ENCODE assay signal across 8 cellular contexts in genomic region chr18:59272971-59273935, GRCh38. TPM values are rescaled to one million over a fixed set of nuclear protein-coding genes. Genes with fewer than 3 reads are reported as not detected.
DNase-seq lines count a peak whose midpoint lies in the region; ATAC-seq, FAIRE-seq and TF ChIP-seq lines count a peak whose summit lies in the region.

RAX (minus strand) TSS chr18:59273454; CDS start chr18:59273206, 248 bp downstream.

- H4K20me1 ChIP-seq in fibroblast of lung (ENCODE audit: control insufficient read depth, extremely low read depth, insufficient read depth, low read length), result no peaks in the 10 kb centered on the region

- FAIRE-seq in GM12892 (lab: Jason Lieb, UNC), result no peak

- DNase-seq in activated CD8-positive, alpha-beta memory T cell treated with anti-CD3 and anti-CD28 coated beads, Interleukin-2, amount 10 ng/mL, durations not matched to agents 7 days and 5 days, result no peak
- no peak for DNase-seq in activated CD8-positive, alpha-beta memory T cell treated with anti-CD3 and anti-CD28 coated beads, Interleukin-2, amount 50 U/mL, for 4 hours
- peak; percentile 35 for DNase-seq in RWPE1 (ENCODE audit: low spot score)
- DNase-seq in fibroblast of lung (ENCODE audit: low read depth in 2 of 2), result no peak
- no peak for DNase-seq in GM12892 (ENCODE audit: insufficient read length)
- no peak for DNase-seq in SHP77 (lab: John Stamatoyannopoulos, UW)
- DNase-seq in NOMO-1 treated with DMSO at 0.1 percent for 48 hours (lab: John Stamatoyannopoulos, UW; ENCODE audit: unreplicated experiment), result no peak

- no peak for TF ChIP-seq POLR2A in GM12892 (IDR thresholded peaks at IDR 0.05; ENCODE audit: low read depth, low read length)

- H3K4me3 ChIP-seq in fibroblast of lung (replicated peaks in 1 of 4; ENCODE audit: control extremely low read depth in 1 of 4, insufficient read depth in 1 of 4, low read depth in 3 of 4, low read length in 4 of 4), result peak within 1 kb of the TSS in 2 of 4 experiments; percentile 16 to 28
- H3K4me3 ChIP-seq in parathyroid adenoma (ENCODE audit: low read depth, low read length), result peak within 1 kb of the TSS; percentile 24

- peaks cover 3% of the 10 kb centered on the region for H3K36me3 Mint-ChIP-seq in activated CD8-positive, alpha-beta memory T cell treated with anti-CD3 and anti-CD28 coated beads, Interleukin-2, amount 10 ng/mL, durations not matched to agents 7 days and 5 days

- H3K36me3 ChIP-seq in fibroblast of lung (ENCODE audit: control insufficient read depth, insufficient read depth, low read length), result no peaks in the 10 kb centered on the region
- no peaks in the 10 kb centered on the region for H3K36me3 ChIP-seq in parathyroid adenoma (ENCODE audit: control insufficient read depth, insufficient read depth, low read length)

- H3K27ac Mint-ChIP-seq in activated CD8-positive, alpha-beta memory T cell treated with anti-CD3 and anti-CD28 coated beads, Interleukin-2, amount 10 ng/mL, durations not matched to agents 7 days and 5 days, result no peak within 1 kb of the TSS

- no peak within 1 kb of the TSS for H3K27ac ChIP-seq in RWPE1
- H3K27ac ChIP-seq in fibroblast of lung (ENCODE audit: insufficient read depth, low read length), result no peak within 1 kb of the TSS
- no peak within 1 kb of the TSS for H3K27ac ChIP-seq in parathyroid adenoma

- H3K4me2 ChIP-seq in fibroblast of lung (ENCODE audit: extremely low read depth, insufficient read depth, low read length), result peak within 1 kb of the TSS; percentile 44
- H3K4me2 ChIP-seq in parathyroid adenoma (ENCODE audit: low read length), result peak within 1 kb of the TSS; percentile 66

- no peaks in the 10 kb centered on the region for H3K9me3 Mint-ChIP-seq in activated CD8-positive, alpha-beta memory T cell treated with anti-CD3 and anti-CD28 coated beads, Interleukin-2, amount 10 ng/mL, durations not matched to agents 7 days and 5 days (ENCODE audit: low read depth)

- peaks cover 8% of the 10 kb centered on the region for H3K4me1 Mint-ChIP-seq in activated CD8-positive, alpha-beta memory T cell treated with anti-CD3 and anti-CD28 coated beads, Interleukin-2, amount 10 ng/mL, durations not matched to agents 7 days and 5 days

- H3K79me2 ChIP-seq in fibroblast of lung (ENCODE audit: control insufficient read depth, insufficient read depth, low read length), result no peaks in the 10 kb centered on the region
- H3K79me2 ChIP-seq in parathyroid adenoma, result no peaks in the 10 kb centered on the region

- H3K4me3 Mint-ChIP-seq in activated CD8-positive, alpha-beta memory T cell treated with anti-CD3 and anti-CD28 coated beads, Interleukin-2, amount 10 ng/mL, durations not matched to agents 7 days and 5 days, result no peak within 1 kb of the TSS

- no peak for TF ChIP-seq CTCF in RWPE1 (conservative IDR thresholded peaks at IDR 0.05; ENCODE audit: low read depth)
- TF ChIP-seq CTCF in fibroblast of lung (conservative IDR thresholded peaks at IDR 0.05 in 1 of 2, IDR thresholded peaks at IDR 0.05 in 1 of 2; ENCODE audit: low read depth in 1 of 2, low read length in 2 of 2), result no peak
- TF ChIP-seq CTCF in parathyroid adenoma (IDR thresholded peaks at IDR 0.05), result no peak

- POLR2A ChIA-PET in RWPE1 (lab: Yijun Ruan, JAX; ENCODE audit: low non-redundant PET), result no interaction called here

- CTCF ChIA-PET in activated CD8-positive, alpha-beta memory T cell treated with anti-CD3 and anti-CD28 coated beads, Interleukin-2, amount 10 ng/mL, durations not matched to agents 7 days and 5 days (lab: Charles Lee), result interaction anchor here (0.6 to 1.6 kb wide), 3 partner anchors 24 to 129 kb away, joined by 3 read pairs; no protein-coding TSS in a partner anchor
- CTCF ChIA-PET in RWPE1 (lab: Yijun Ruan, JAX), result interaction anchor here (0.5 to 2.3 kb wide), 4 partner anchors 11 to 229 kb away, joined by 3 to 7 read pairs (median 4); no protein-coding TSS in a partner anchor

- ATAC-seq in activated CD8-positive, alpha-beta memory T cell treated with anti-CD3 and anti-CD28 coated beads, Interleukin-2, amount 10 ng/mL, durations not matched to agents 7 days and 5 days, result peak; percentile 51

- H2AFZ ChIP-seq in fibroblast of lung (ENCODE audit: low read length) (no peak within 1 kb of the TSS), parathyroid adenoma (peak within 1 kb of the TSS; percentile 45)

- H3K4me1 ChIP-seq in fibroblast of lung (ENCODE audit: control insufficient read depth, extremely low read depth, insufficient read depth, low read length) (no peaks in the 10 kb centered on the region), parathyroid adenoma (no peaks in the 10 kb centered on the region)

- H3K9me3 ChIP-seq in fibroblast of lung (ENCODE audit: control insufficient read depth, insufficient read depth, low read depth, low read length), result no peaks in the 10 kb centered on the region
- no peaks in the 10 kb centered on the region for H3K9me3 ChIP-seq in parathyroid adenoma (ENCODE audit: control insufficient read depth, low read length)

- no peak within 1 kb of the TSS for H3K9ac ChIP-seq in fibroblast of lung (ENCODE audit: insufficient read depth, low read length)
- H3K9ac ChIP-seq in parathyroid adenoma, result no peak within 1 kb of the TSS

- peaks cover 80% of the 10 kb centered on the region for H3K27me3 Mint-ChIP-seq in activated CD8-positive, alpha-beta memory T cell treated with anti-CD3 and anti-CD28 coated beads, Interleukin-2, amount 10 ng/mL, durations not matched to agents 7 days and 5 days

- H3K27me3 ChIP-seq in fibroblast of lung (ENCODE audit: control insufficient read depth, insufficient read depth, low read length) (peaks cover 79% of the 10 kb centered on the region), parathyroid adenoma (ENCODE audit: control insufficient read depth, insufficient read depth, low read length) (peaks cover 22% of the 10 kb centered on the region)

RNA-seq across cellular contexts. Expression of gene RAX, which starts in this region (rescaled TPM):
- total RNA-seq in activated CD8-positive, alpha-beta memory T cell treated with anti-CD3 and anti-CD28 coated beads, Interleukin-2, amount 10 ng/mL, durations not matched to agents 7 days and 5 days, result not detected
- total RNA-seq in fibroblast of lung, result not detected in 2 replicates
- polyA plus RNA-seq in fibroblast of lung, result not detected in 2 replicates
- not detected in 2 replicates for polyA plus RNA-seq in fibroblast of lung (2012)
- not detected in 2 replicates for polyA minus RNA-seq in fibroblast of lung (ENCODE audit: low replicate concordance)
- not detected for polyA plus RNA-seq in GM12892 (2012; ENCODE audit: missing spikeins)

Comparison
In these comparisons a context has a peak if more than half of its experiments do, and no peak if none do; other contexts are left out.
1. Peak in ATAC-seq in activated CD8-positive, alpha-beta memory T cell treated with anti-CD3 and anti-CD28 coated beads, Interleukin-2, amount 10 ng/mL, durations not matched to agents 7 days and 5 days; RNA of the gene not detected or under 1 TPM.